Comparison of ENCODE assay signal across 8 cellular contexts in genomic region chr20:63273180-63273579, GRCh38. TPM values are rescaled to one million over a fixed set of nuclear protein-coding genes. Genes with fewer than 3 reads are reported as not detected.
DNase-seq lines count a peak whose midpoint lies in the region; ATAC-seq and TF ChIP-seq lines count a peak whose summit lies in the region.

No MANE protein-coding gene starts in this region.

- no peaks in the 10 kb centered on the region for H3K9me3 ChIP-seq in Panc1 (ENCODE audit: control insufficient read depth, insufficient read depth, low read depth, low read length)
- H3K9me3 ChIP-seq in esophagus squamous epithelium: no peaks in the 10 kb centered on the region
- no peaks in the 10 kb centered on the region for H3K9me3 ChIP-seq in prostate gland

- H3K4me1 ChIP-seq in Panc1 (ENCODE audit: control insufficient read depth, insufficient read depth, low read length) (peaks cover 15% of the 10 kb centered on the region), esophagus squamous epithelium (peaks cover 18 to 40% (median 24%) of the 10 kb centered on the region in 3 donors), prostate gland (replicated peaks) (no peaks in the 10 kb centered on the region)

- peak overlapping the region; percentile 97 for H3K4me3 ChIP-seq in GM08714 (ENCODE audit: low read length)
- peak overlapping the region; percentile 95 to 99 for H3K4me3 ChIP-seq in Panc1 (ENCODE audit: low read depth in 2 of 2, low read length in 2 of 2)
- peak overlapping the region; percentile 79 to 100 (median 90) for H3K4me3 ChIP-seq in esophagus squamous epithelium
- peak overlapping the region; percentile 90 to 100 for H3K4me3 ChIP-seq in prostate gland

- 0 to 1% methylated on average over 11 to 18 of the region's 21 CpGs for WGBS in esophagus squamous epithelium, 2 donors
- under 1% methylated on average over 18 of the region's 21 CpGs for WGBS in prostate gland

- CTCF ChIA-PET in Panc1 (lab: Charles Lee): no interaction called here

- TF ChIP-seq CTCF in Panc1 (IDR thresholded peaks at IDR 0.05) (no peak), esophagus squamous epithelium (IDR thresholded peaks at IDR 0.05) (no peak), prostate gland (IDR thresholded peaks at IDR 0.05) (no peak)

- POLR2A ChIA-PET in Panc1 (lab: Charles Lee): interaction anchor here (0.6 kb wide), 1 partner anchor 54 kb away, joined by 5 read pairs; no protein-coding TSS in a partner anchor

- H3K36me3 ChIP-seq in Panc1 (ENCODE audit: control insufficient read depth, insufficient read depth, low read length) (no peaks in the 10 kb centered on the region; the same call in 1 of the 2 replicates), esophagus squamous epithelium (peaks cover 0 to 29% (median 21%) of the 10 kb centered on the region in 3 donors), prostate gland (peaks cover 0 to 11% of the 10 kb centered on the region in 2 donors)

- ATAC-seq in Panc1 (no peak), GM18858 (IDR thresholded peaks at IDR 0.05; ENCODE audit: unreplicated experiment) (no peak), HG03159 (IDR thresholded peaks at IDR 0.05; ENCODE audit: unreplicated experiment) (no peak), HG03442 (IDR thresholded peaks at IDR 0.05; ENCODE audit: unreplicated experiment) (no peak)

- no TSS peak for BruUV-seq in Panc1 (replicated peaks; lab: Mats Ljungman, UMichigan)

- no peak for DNase-seq in Panc1 (ENCODE audit: low read depth, low spot score)
- no peak for DNase-seq in esophagus squamous epithelium (lab: John Stamatoyannopoulos, UW)
- no peak for DNase-seq in prostate gland (ENCODE audit: low spot score)
- DNase-seq in NCI-H128 (lab: John Stamatoyannopoulos, UW; ENCODE audit: unreplicated experiment): no peak

- no peak for TF ChIP-seq POLR2A in esophagus squamous epithelium (IDR thresholded peaks at IDR 0.05)
- TF ChIP-seq POLR2A in prostate gland (IDR thresholded peaks at IDR 0.05): no peak

- intact Hi-C loops in Panc1 (cut with micrococcal nuclease; ENCODE audit: unreplicated experiment): no loop called here
- intact Hi-C loops in esophagus squamous epithelium (cut with DNase I): no loop called here
- intact Hi-C loops in prostate gland (cut with DNase I): no loop called here

- no peaks in the 10 kb centered on the region for H3K27me3 ChIP-seq in Panc1 (ENCODE audit: control insufficient read depth, insufficient read depth, low read length)
- H3K27me3 ChIP-seq in esophagus squamous epithelium: no peaks in the 10 kb centered on the region
- no peaks in the 10 kb centered on the region for H3K27me3 ChIP-seq in prostate gland (replicated peaks; ENCODE audit: insufficient read depth)

- in situ Hi-C loops in Panc1 (cut with HindIII; ENCODE audit: low pct_unique_long_range_greater_than_20kb, low sequenced_read_pairs): no loop called here

- peak overlapping the region; percentile 82 for H3K27ac ChIP-seq in Panc1 (ENCODE audit: low read length)
- peak overlapping the region in 3 of 4 donors; percentile 74 to 92 (median 87) for H3K27ac ChIP-seq in esophagus squamous epithelium
- peak overlapping the region; percentile 75 to 80 for H3K27ac ChIP-seq in prostate gland

RNA-seq across cellular contexts. Expression of gene ARFGAP1, which starts 0.6 kb away (rescaled TPM):
- total RNA-seq in Panc1 (2021; ENCODE audit: unreplicated experiment) (110 TPM), esophagus squamous epithelium (10 to 100 TPM; 18.4 to 37.4 (median 30.7) TPM), prostate gland (10 to 100 TPM; 43.6 to 85.6 TPM)
- polyA plus RNA-seq in Panc1 (2012; ENCODE audit: insufficient read length): 124 TPM

RNA-seq across cellular contexts. Expression of gene NKAIN4, which starts 18.9 kb away (rescaled TPM):
- total RNA-seq in Panc1 (2021; ENCODE audit: unreplicated experiment) (5.5 TPM), esophagus squamous epithelium (not detected), prostate gland (1 to 10 TPM in 1 of 2 donors, not detected in 1; 1.2 TPM)
- 3.2 TPM for polyA plus RNA-seq in Panc1 (2012; ENCODE audit: insufficient read length)

RNA-seq across cellular contexts. Expression of gene COL20A1, which starts 19.8 kb away (rescaled TPM):
- total RNA-seq in Panc1 (2021; ENCODE audit: unreplicated experiment): 0.23 TPM
- not detected for polyA plus RNA-seq in Panc1 (2012; ENCODE audit: insufficient read length)
- total RNA-seq in esophagus squamous epithelium: not detected
- total RNA-seq in prostate gland: 1 to 10 TPM in 1 of 2 donors, not detected in 1; 7.1 TPM

RNA-seq across cellular contexts. Expression of gene BIRC7, which starts 37.5 kb away (rescaled TPM):
- total RNA-seq in Panc1 (2021; ENCODE audit: unreplicated experiment) (9.0 TPM), esophagus squamous epithelium (under 1 TPM in 1 of 4 donors, not detected in 3; 0.57 TPM), prostate gland (not detected)
- 3.9 TPM for polyA plus RNA-seq in Panc1 (2012; ENCODE audit: insufficient read length)

RNA-seq across cellular contexts. Expression of gene YTHDF1, which starts 57.2 kb away (rescaled TPM):
- total RNA-seq in Panc1 (2021; ENCODE audit: unreplicated experiment) (43.0 TPM), esophagus squamous epithelium (10 to 100 TPM; 19.9 to 29.2 (median 22.9) TPM), prostate gland (10 to 100 TPM; 28.8 to 46.0 TPM)
- 24.9 TPM for polyA plus RNA-seq in Panc1 (2012; ENCODE audit: insufficient read length)
